In genomic region chr13:99192480-99192879, GRCh38 we compare ENCODE assay signal across 15 cellular contexts.
"Had no signal": no experiment of that assay in that cellular context is flagged by ENCODE, and none has a peak within 500 bp of the region (broad histone marks: within the 10 kb centered on the region; RNA-seq: fewer than 3 reads in every experiment).

No MANE protein-coding gene starts in this region.

- H3K9me3 Mint-ChIP-seq: natural killer cell; stimulated activated naive B cell treated with anti-CD40 and anti-IgM and Interleukin-4, amounts not matched to agents 10 μg/mL and 1 μg/mL and 100 μg/mL, for 72 hours had no signal

- H3K4me3 ChIP-seq: esophagus muscularis mucosa, left lung, tibial nerve had no signal

- H3K4me3 Mint-ChIP-seq: activated CD8-positive, alpha-beta T cell treated with anti-CD3 and anti-CD28 coated beads, Interleukin-2, amount 10 ng/mL, durations not matched to agents 7 days and 5 days; activated naive CD8-positive, alpha-beta T cell; natural killer cell; stimulated activated naive B cell treated with anti-CD40 and anti-IgM and Interleukin-4, amounts not matched to agents 10 μg/mL and 1 μg/mL and 100 μg/mL, for 72 hours had no signal

- H3K27ac ChIP-seq: esophagus muscularis mucosa, left lung, tibial nerve had no signal

- H3K36me3 ChIP-seq: esophagus muscularis mucosa, left lung had no signal

- DNase-seq: activated CD4-positive, alpha-beta T cell treated with anti-CD3 and anti-CD28 coated beads for 48 hours; activated CD8-positive, alpha-beta memory T cell treated with anti-CD3 and anti-CD28 coated beads, Interleukin-2, amount 50 U/mL, for 4 hours; activated gamma-delta T cell treated with Interleukin-2 at 50 U/mL for 16 hours; amniotic stem cell; hippocampal formation; left lung; mammary epithelial cell; natural killer cell; retina; stimulated activated CD4-positive, alpha-beta T cell treated with anti-CD3 and anti-CD28 coated beads, Interleukin-2, amount 100 ng/mL, for 48 hours; stimulated activated naive B cell treated with anti-CD40 and anti-IgM and Interleukin-4, amounts not matched to agents 10 μg/mL and 1 μg/mL and 100 μg/mL, for 72 hours had no signal

- H3K9me3 ChIP-seq: esophagus muscularis mucosa, left lung, tibial nerve had no signal

- H3K36me3 Mint-ChIP-seq: activated naive CD8-positive, alpha-beta T cell; natural killer cell had no signal

- H3K27me3 Mint-ChIP-seq: activated naive CD8-positive, alpha-beta T cell; stimulated activated naive B cell treated with anti-CD40 and anti-IgM and Interleukin-4, amounts not matched to agents 10 μg/mL and 1 μg/mL and 100 μg/mL, for 72 hours had no signal

- H3K27me3 ChIP-seq: esophagus muscularis mucosa, left lung, tibial nerve had no signal

- H3K27ac Mint-ChIP-seq: activated CD8-positive, alpha-beta T cell treated with anti-CD3 and anti-CD28 coated beads, Interleukin-2, amount 10 ng/mL, durations not matched to agents 7 days and 5 days; natural killer cell had no signal

- ATAC-seq: activated CD8-positive, alpha-beta T cell treated with anti-CD3 and anti-CD28 coated beads, Interleukin-2, amount 10 ng/mL, durations not matched to agents 7 days and 5 days; stimulated activated naive B cell treated with anti-CD40 and anti-IgM and Interleukin-4, amounts not matched to agents 10 μg/mL and 1 μg/mL and 100 μg/mL, for 72 hours had no signal
